In genomic region chr1:212712451-212713303, GRCh38 we compare ENCODE assay signal across 1 cellular context.
TF ChIP-seq lines count a peak whose summit lies in the region.

No MANE protein-coding gene starts in this region.

TF ChIP-seq in HepG2, 621 proteins besides CTCF, POLR2A, EP300 and RAD21 (continued from another document):
- no peak for TF ChIP-seq HMGXB3 (CRISPR knock-in tag; IDR thresholded peaks at IDR 0.05; ENCODE audit: borderline replicate concordance)
- TF ChIP-seq ZNF800 (CRISPR knock-in tag; IDR thresholded peaks at IDR 0.05), result no peak
- TF ChIP-seq ZNF607 (CRISPR knock-in tag; IDR thresholded peaks at IDR 0.05; ENCODE audit: borderline replicate concordance), result no peak
- TF ChIP-seq ZSCAN30 (CRISPR knock-in tag; IDR thresholded peaks at IDR 0.05), result no peak
- TF ChIP-seq ZNF530 (CRISPR knock-in tag; IDR thresholded peaks at IDR 0.05; ENCODE audit: low read depth), result no peak
- TF ChIP-seq ZNF180 (CRISPR knock-in tag; IDR thresholded peaks at IDR 0.05; ENCODE audit: borderline replicate concordance, low read depth), result no peak
- no peak for TF ChIP-seq SP4 (CRISPR knock-in tag; IDR thresholded peaks at IDR 0.05)
- no peak for TF ChIP-seq FOXA3 (CRISPR knock-in tag; IDR thresholded peaks at IDR 0.05)
